20 cellular contexts compared by ENCODE assay signal in genomic region chr17:51088287-51088686, GRCh38.
"Had no signal": no experiment of that assay in that cellular context is flagged by ENCODE, and none has a peak within 500 bp of the region (broad histone marks: within the 10 kb centered on the region; RNA-seq: fewer than 3 reads in every experiment).

No MANE protein-coding gene starts in this region.

- H3K4me1 ChIP-seq: prostate gland had no signal

- FAIRE-seq: small intestine, TTC549 had no signal

- H3K4me3 ChIP-seq: coronary artery, left ventricle myocardium inferior, prostate gland, upper lobe of right lung had no signal

- H3K27me3 ChIP-seq: foreskin keratinocyte, upper lobe of right lung had no signal

- DNase-seq: activated CD4-positive, alpha-beta T cell treated with anti-CD3 and anti-CD28 coated beads, Interleukin-2, amount 10 ng/mL, durations not matched to agents 7 days and 5 days; activated CD8-positive, alpha-beta memory T cell treated with anti-CD3 and anti-CD28 coated beads for 24 hours; activated naive CD8-positive, alpha-beta T cell treated with anti-CD3 and anti-CD28 coated beads for 36 hours; amygdala; central memory CD4-positive, alpha-beta T cell; effector CD4-positive, alpha-beta T cell; foreskin keratinocyte; glutamatergic neuron; hypothalamus; mesenchymal stem cell; occipital lobe; right cardiac atrium; small intestine; stimulated activated naive CD8-positive, alpha-beta T cell treated with anti-CD3 and anti-CD28 coated beads, Interleukin-15, amount 100 ng/mL, for 72 hours had no signal

- H3K27ac ChIP-seq: coronary artery, foreskin keratinocyte, left ventricle myocardium inferior, prostate gland, upper lobe of right lung had no signal

- H3K9me3 ChIP-seq: left ventricle myocardium inferior, prostate gland, upper lobe of right lung had no signal

- ATAC-seq: foreskin keratinocyte; natural killer cell treated with Interleukin-12 subunit alpha and Interleukin-12 subunit beta and Interleukin-15 and Interleukin-18, amount 100 ng/mL, for 72 hours; right cardiac atrium; stimulated activated naive CD8-positive, alpha-beta T cell treated with anti-CD3 and anti-CD28 coated beads, Interleukin-15, amount 100 ng/mL, for 72 hours had no signal

- H3K36me3 ChIP-seq: left ventricle myocardium inferior, prostate gland, upper lobe of right lung had no signal
